ENCODE assay signal across 10 cellular contexts in the genomic region with DNA sequence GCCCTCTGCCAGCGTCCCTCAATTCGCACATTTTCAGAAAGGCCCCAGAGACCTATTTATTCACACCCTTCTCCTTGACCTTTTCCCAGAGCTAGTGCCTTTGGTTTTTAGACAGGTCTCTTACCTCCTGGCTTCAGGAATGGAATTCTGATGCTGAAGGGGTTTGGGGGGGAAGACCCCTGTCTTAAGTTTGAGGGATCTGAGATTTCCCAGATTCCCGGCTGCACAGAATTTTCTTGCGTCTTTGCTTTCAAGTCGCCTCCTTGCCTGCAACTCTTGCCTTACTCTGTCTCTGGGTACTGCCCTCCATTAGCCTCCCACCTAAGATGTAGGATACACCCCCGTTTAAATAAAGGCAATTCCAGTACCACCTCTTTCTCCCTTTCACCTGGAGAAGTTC. TPM values are rescaled to one million over a fixed set of nuclear protein-coding genes. Genes with fewer than 3 reads are reported as not detected.
DNase-seq lines count a peak whose midpoint lies in the region; TF ChIP-seq lines count a peak whose summit lies in the region.
"Had no signal": no experiment of that assay in that cellular context is flagged by ENCODE, and none has a peak within 500 bp of the region (broad histone marks: within the 10 kb centered on the region; RNA-seq: fewer than 3 reads in every experiment).

No MANE protein-coding gene starts in this region.

- H3K27me3 ChIP-seq in prostate gland (replicated peaks; ENCODE audit: insufficient read depth), result peaks cover 11% of the 10 kb centered on the region

- no peaks in the 10 kb centered on the region for H3K36me3 ChIP-seq in SK-N-MC (ENCODE audit: insufficient read depth, low read length)
- no peaks in the 10 kb centered on the region for H3K36me3 ChIP-seq in prostate gland
- H3K36me3 ChIP-seq: sigmoid colon had no signal

- H3K4me3 ChIP-seq in GM08714 (ENCODE audit: low read length) (peak overlapping the region; percentile 72), SK-N-MC (peak overlapping the region; percentile 9), fibroblast of pulmonary artery (replicated peaks; ENCODE audit: low read depth, low read length) (peak overlapping the region; percentile 53), prostate gland (peak overlapping the region; percentile 47 to 59)

- intact Hi-C loops in prostate gland (cut with DNase I) (no loop called here), posterior vena cava (cut with DNase I) (no loop called here)

- H3K9ac ChIP-seq in SK-N-MC (ENCODE audit: insufficient read length), result no peak overlapping the region

- TF ChIP-seq POLR2A in prostate gland (IDR thresholded peaks at IDR 0.05), result no peak
- no peak for TF ChIP-seq POLR2A in erythroblast (IDR thresholded peaks at IDR 0.05; ENCODE audit: low read length)

- H3K27ac ChIP-seq in SK-N-MC (no peak overlapping the region), prostate gland (peak overlapping the region; percentile 68 to 75)
- H3K27ac ChIP-seq: sigmoid colon had no signal

- no peaks in the 10 kb centered on the region for H3K4me1 ChIP-seq in prostate gland (replicated peaks)

- DNase-seq in SK-N-MC (ENCODE audit: low read depth, low spot score), result no peak
- no peak for DNase-seq in fibroblast of pulmonary artery (ENCODE audit: low read depth)
- no peak for DNase-seq in prostate gland (ENCODE audit: low spot score)
- no peak for DNase-seq in posterior vena cava (ENCODE audit: low spot score)
- no peak for DNase-seq in HuH-7.5 (ENCODE audit: low spot score)
- no peak for DNase-seq in erythroblast (lab: John Stamatoyannopoulos, UW)
- no peak for DNase-seq in hepatic stellate cell (ENCODE audit: low spot score)
- DNase-seq: anterior cingulate cortex, sigmoid colon had no signal

- TF ChIP-seq CTCF in fibroblast of pulmonary artery (IDR thresholded peaks at IDR 0.05; ENCODE audit: low read length, missing control alignments), result no peak
- TF ChIP-seq CTCF in prostate gland (IDR thresholded peaks at IDR 0.05), result no peak

- H3K9me3 ChIP-seq in SK-N-MC (ENCODE audit: low read depth, low read length) (no peaks in the 10 kb centered on the region), prostate gland (no peaks in the 10 kb centered on the region)
- H3K9me3 ChIP-seq: sigmoid colon had no signal

- WGBS in prostate gland, result 46% methylated on average over 6 of the region's 6 CpGs

RNA-seq across cellular contexts. Expression of a gene that starts 1.9 kb away (rescaled TPM):
- 10 to 100 TPM; 10.4 to 19.9 TPM for total RNA-seq in prostate gland
- under 1 TPM; 0.97 to 1.00 TPM for total RNA-seq in posterior vena cava
- total RNA-seq: sigmoid colon had no signal

Comparison
In these comparisons a context has a peak if more than half of its experiments do, and no peak if none do; other contexts are left out.
1. H3K4me3 ChIP-seq: peak in every context shown above with its lines; median percentile 72 in GM08714; 53 in fibroblast of pulmonary artery; 53 in prostate gland; 9 in SK-N-MC.
2. RNA of a gene that starts 1.9 kb away (total RNA-seq): 10.4 to 19.9 TPM in prostate gland; 0.97 to 1.00 TPM in posterior vena cava; every median in the first group is over 4 times any median in the second.